In the genomic region with DNA sequence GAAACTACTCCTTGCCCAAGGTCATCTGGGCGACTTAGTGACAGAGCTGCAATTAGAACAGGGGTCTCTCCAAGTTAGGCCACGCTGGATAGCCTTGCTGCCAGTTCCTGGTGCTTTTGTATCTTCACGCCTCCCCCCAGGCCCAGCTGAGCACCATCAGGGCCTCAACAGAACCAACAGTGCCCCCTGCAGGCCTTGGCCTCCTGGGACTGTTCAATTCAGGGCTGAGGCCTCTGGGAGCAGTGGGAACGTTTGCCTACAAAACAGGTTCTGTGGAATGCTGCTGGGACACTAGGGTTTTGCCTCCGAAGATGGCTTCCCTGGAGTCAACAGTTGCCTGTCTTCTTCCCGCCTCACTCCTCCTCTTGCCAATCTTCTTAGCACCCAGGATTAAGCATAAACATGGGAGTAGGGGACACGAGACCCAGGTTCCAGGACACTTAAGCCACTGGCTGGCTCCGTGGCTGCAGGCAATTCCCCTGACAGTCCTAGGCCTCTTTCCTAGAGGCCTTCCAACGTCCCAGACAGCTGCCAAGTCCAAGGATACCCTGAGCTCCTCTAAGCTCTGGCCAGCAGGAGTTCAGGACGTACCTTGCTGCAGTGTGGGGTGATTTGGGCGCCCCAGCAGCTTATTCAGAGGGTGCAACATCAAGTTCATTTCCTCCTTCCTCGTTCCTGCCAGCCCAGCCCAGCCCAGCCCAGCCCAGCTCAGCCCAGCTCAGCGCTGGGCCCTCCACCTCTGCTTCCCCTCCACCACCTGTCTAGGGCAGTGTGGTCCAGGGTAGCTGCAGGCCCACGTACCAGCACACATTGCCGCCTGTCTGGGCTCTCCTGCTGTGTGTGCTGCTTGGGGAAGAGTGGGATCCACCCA, we compare ENCODE assay signal across 8 cellular contexts.
A peak's percentile ranks its signal among the peaks of the same experiment; 100 is the strongest.
DNase-seq lines count a peak whose midpoint lies in the region; ATAC-seq and TF ChIP-seq lines count a peak whose summit lies in the region.

No MANE protein-coding gene starts in this region.

- H3K4me3 Mint-ChIP-seq in brain = no peak overlapping the region

- peaks cover 4% of the 10 kb centered on the region for H3K27me3 Mint-ChIP-seq in brain

- H3K4me3 ChIP-seq in Jurkat, Clone E6-1 (ENCODE audit: low read length) = no peak overlapping the region
- H3K4me3 ChIP-seq in lung = no peak overlapping the region

- H3K4me1 ChIP-seq in lung (ENCODE audit: control insufficient read depth in 2 of 2, insufficient read depth in 2 of 2, low read length in 2 of 2) = peaks cover 0 to 11% of the 10 kb centered on the region in 2 donors

- no peak overlapping the region for H3K27ac ChIP-seq in lung (ENCODE audit: low read depth in 1 of 2, low read length in 1 of 2)

- ATAC-seq in lung (ENCODE audit: insufficient read depth, low FRiP score) (no peak), GM19035 (IDR thresholded peaks at IDR 0.05; ENCODE audit: unreplicated experiment) (no peak)

- no peaks in the 10 kb centered on the region for H3K36me3 ChIP-seq in lung (ENCODE audit: control insufficient read depth in 2 of 2, insufficient read depth in 2 of 2, low read length in 2 of 2)

- DNase-seq in DMS 273 (lab: John Stamatoyannopoulos, UW; ENCODE audit: unreplicated experiment) (peak; percentile 86), T follicular helper cell (ENCODE audit: low read depth) (peak; percentile 43), lung (ENCODE audit: low spot score) (peak; percentile 40), cerebellar nuclear complex (lab: John Stamatoyannopoulos, UW) (no peak)
- DNase-seq in Jurkat, Clone E6-1 (ENCODE audit: low read depth, low spot score) = peak; percentile 32
- DNase-seq in stimulated activated CD8-positive, alpha-beta memory T cell treated with anti-CD3 and anti-CD28 coated beads, Interleukin-7, amount 100 ng/mL, for 24 hours (ENCODE audit: low read depth) = peak; percentile 10

- peaks cover 7 to 14% (median 13%) of the 10 kb centered on the region in 5 experiments for H3K9me3 Mint-ChIP-seq in brain

- WGBS in lung, 2 donors = 66 to 76% methylated on average over 15 of the region's 15 CpGs

- no peaks in the 10 kb centered on the region for H3K27me3 ChIP-seq in lung (ENCODE audit: control insufficient read depth, insufficient read depth)

- no peaks in the 10 kb centered on the region for H3K36me3 Mint-ChIP-seq in brain

- H3K27ac Mint-ChIP-seq in brain = peak overlapping the region in 2 of 5 experiments; percentile 66 to 84

- peak; percentile 51 to 64 for TF ChIP-seq CTCF in brain (conservative IDR thresholded peaks at IDR 0.05)
- peak; percentile 18 for TF ChIP-seq CTCF in lung (IDR thresholded peaks at IDR 0.05; ENCODE audit: control extremely low read depth, extremely low read depth)

- H3K9me3 ChIP-seq in lung (ENCODE audit: control insufficient read depth in 2 of 2, insufficient read depth in 1 of 2, low read length in 1 of 2) = peaks cover 0 to 3% of the 10 kb centered on the region in 2 donors

- peaks cover 11% of the 10 kb centered on the region for H3K4me1 Mint-ChIP-seq in brain

Comparison
In these comparisons a context has a peak if more than half of its experiments do, and no peak if none do; other contexts are left out.
1. DNase-seq: peak in DMS 273 (single experiment), Jurkat, Clone E6-1 (single experiment), T follicular helper cell (single experiment), lung (single experiment) and stimulated activated CD8-positive, alpha-beta memory T cell treated with anti-CD3 and anti-CD28 coated beads, Interleukin-7, amount 100 ng/mL, for 24 hours (single experiment); none in cerebellar nuclear complex (0 of 2).